ENCODE assay signal across 32 cellular contexts in genomic region chr2:3619033-3619432, GRCh38. TPM values are rescaled to one million over a fixed set of nuclear protein-coding genes. Genes with fewer than 3 reads are reported as not detected.
A peak's percentile ranks its signal among the peaks of the same experiment; 100 is the strongest.
DNase-seq lines count a peak whose midpoint lies in the region; ATAC-seq, FAIRE-seq and TF ChIP-seq lines count a peak whose summit lies in the region.
"Had no signal": no experiment of that assay in that cellular context is flagged by ENCODE, and none has a peak within 500 bp of the region (broad histone marks: within the 10 kb centered on the region; RNA-seq: fewer than 3 reads in every experiment).

No MANE protein-coding gene starts in this region.

- no peak overlapping the region for H3K4me3 ChIP-seq in mammary epithelial cell (replicated peaks in 1 of 3; ENCODE audit: insufficient read depth in 1 of 3, low read depth in 2 of 3, low read length in 3 of 3)
- no peak overlapping the region for H3K4me3 ChIP-seq in A549
- H3K4me3 ChIP-seq in keratinocyte (ENCODE audit: control insufficient read depth in 2 of 3, extremely low read depth in 1 of 3, insufficient read depth in 2 of 3, low read depth in 1 of 3, low read length in 3 of 3), result no peak overlapping the region
- H3K4me3 ChIP-seq in brain microvascular endothelial cell (ENCODE audit: low read depth, low read length), result no peak overlapping the region
- H3K4me3 ChIP-seq: BLaER1, GM12878 had no signal

- H3K9ac ChIP-seq in mammary epithelial cell (ENCODE audit: insufficient read depth, low read length) (no peak overlapping the region), keratinocyte (ENCODE audit: control insufficient read depth, extremely low read depth, insufficient read depth, low read length) (no peak overlapping the region)
- H3K9ac ChIP-seq: BLaER1 had no signal

- no peak overlapping the region for H3K4me2 ChIP-seq in mammary epithelial cell (ENCODE audit: insufficient read depth, low read depth, low read length)
- H3K4me2 ChIP-seq in A549, result no peak overlapping the region
- H3K4me2 ChIP-seq in keratinocyte (ENCODE audit: control insufficient read depth, extremely low read depth, insufficient read depth, low read depth, low read length), result no peak overlapping the region
- H3K4me2 ChIP-seq: BLaER1 had no signal

- H3K36me3 Mint-ChIP-seq in MCF 10A (ENCODE audit: insufficient read depth, unreplicated experiment), result no peaks in the 10 kb centered on the region
- H3K36me3 Mint-ChIP-seq: CD14-positive monocyte had no signal

- FAIRE-seq in A549 (lab: Jason Lieb, UNC), result peak; percentile 39
- FAIRE-seq in keratinocyte (lab: Jason Lieb, UNC), result no peak
- FAIRE-seq: GM12878, GM12892, GM18507, GM19239 had no signal

- H3K4me1 Mint-ChIP-seq in MCF 10A (ENCODE audit: insufficient read depth, unreplicated experiment), result peaks cover 16% of the 10 kb centered on the region
- H3K4me1 Mint-ChIP-seq: CD14-positive monocyte; CD4-positive, CD25-positive, alpha-beta regulatory T cell; CD8-positive, alpha-beta memory T cell had no signal

- H2AFZ ChIP-seq in mammary epithelial cell (ENCODE audit: low read depth, low read length) (peak overlapping the region; percentile 30), keratinocyte (ENCODE audit: control insufficient read depth, low read length) (peak overlapping the region; percentile 4)

- H3K27me3 ChIP-seq in mammary epithelial cell (ENCODE audit: insufficient read depth, low read length), result no peaks in the 10 kb centered on the region
- no peaks in the 10 kb centered on the region for H3K27me3 ChIP-seq in keratinocyte (ENCODE audit: control insufficient read depth, extremely low read depth, insufficient read depth, low read length)
- H3K27me3 ChIP-seq in brain microvascular endothelial cell (replicated peaks), result no peaks in the 10 kb centered on the region
- H3K27me3 ChIP-seq: BE2C, BLaER1 had no signal

- in situ Hi-C loops in mammary epithelial cell (cut with MboI; ENCODE audit: low sequenced_read_pairs in 2 of 2) (no loop called here), brain microvascular endothelial cell (cut with HindIII; ENCODE audit: low pct_ligation_motif_present, low sequenced_read_pairs) (no loop called here)

- no peak for DNase-seq in mammary epithelial cell
- no peak for DNase-seq in MCF 10A (ENCODE audit: unreplicated experiment)
- no peak for DNase-seq in A549 (ENCODE audit: low read depth in 1 of 2, low spot score in 1 of 2)
- DNase-seq in keratinocyte (ENCODE audit: low read depth, low spot score), result no peak
- no peak for DNase-seq in activated naive CD4-positive, alpha-beta T cell (lab: John Stamatoyannopoulos, UW)
- no peak for DNase-seq in brain microvascular endothelial cell
- DNase-seq: ACHN; BE2C; C1 segment of cervical spinal cord; CD4-positive, alpha-beta memory T cell; CD4-positive, CD25-positive, alpha-beta regulatory T cell; CD8-positive, alpha-beta memory T cell; COR-L47; DMS 273 treated with DMSO at 0.1 percent for 48 hours; DMS153; DMS53; DMS79; DND-41; EL; GDM1 had no signal

- H3K9me3 Mint-ChIP-seq in MCF 10A (ENCODE audit: unreplicated experiment), result peaks cover 15% of the 10 kb centered on the region

- intact Hi-C loops in mammary epithelial cell (cut with micrococcal nuclease) (no loop called here), MCF 10A (cut with micrococcal nuclease) (no loop called here)

- no peaks in the 10 kb centered on the region for H3K9me1 ChIP-seq in keratinocyte (ENCODE audit: control insufficient read depth, extremely low read depth, insufficient read depth, low read length)

- BruUV-seq in mammary epithelial cell (replicated peaks; lab: Mats Ljungman, UMichigan) (no TSS peak), MCF 10A (replicated peaks; lab: Mats Ljungman, UMichigan) (no TSS peak)

- H3K4me3 Mint-ChIP-seq in MCF 10A (ENCODE audit: unreplicated experiment), result no peak overlapping the region
- H3K4me3 Mint-ChIP-seq: CD14-positive monocyte; CD4-positive, alpha-beta memory T cell; CD4-positive, CD25-positive, alpha-beta regulatory T cell; CD8-positive, alpha-beta memory T cell had no signal

- H3K79me2 ChIP-seq in mammary epithelial cell (ENCODE audit: insufficient read depth, low read length), result no peaks in the 10 kb centered on the region
- H3K79me2 ChIP-seq in keratinocyte (ENCODE audit: control insufficient read depth, insufficient read depth, low read length), result no peaks in the 10 kb centered on the region

- TF ChIP-seq POLR2A in A549 (IDR thresholded peaks at IDR 0.05; ENCODE audit: low read length), result no peak

- dilution Hi-C loops in mammary epithelial cell (cut with HindIII; ENCODE audit: low sequenced_read_pairs) (no loop called here), keratinocyte (cut with MboI; ENCODE audit: extremely low pct_ligation_motif_present, low sequenced_read_pairs) (no loop called here)

- H3K27ac ChIP-seq in mammary epithelial cell (ENCODE audit: insufficient read depth, low read depth, low read length) (no peak overlapping the region), A549 (no peak overlapping the region), keratinocyte (ENCODE audit: control insufficient read depth, insufficient read depth, low read length) (no peak overlapping the region), brain microvascular endothelial cell (no peak overlapping the region)
- H3K27ac ChIP-seq: 22Rv1, BLaER1 had no signal

- whole genome bisulfite sequencing in mammary epithelial cell (ENCODE audit: low coverage, missing lambda C conversion rate), result 94% methylated on average over 2 of the region's 2 CpGs
- 54% methylated on average over 2 of the region's 2 CpGs for WGBS in A549 (ENCODE audit: missing lambda C conversion rate)

- ATAC-seq in A549, result no peak
- ATAC-seq: GM12878 had no signal

- H3K4me1 ChIP-seq in mammary epithelial cell (ENCODE audit: insufficient read depth, low read length), result peaks cover 5% of the 10 kb centered on the region
- H3K4me1 ChIP-seq in A549, result no peaks in the 10 kb centered on the region
- H3K4me1 ChIP-seq in keratinocyte (ENCODE audit: control insufficient read depth, extremely low read depth, insufficient read depth, low read length), result peaks cover 14% of the 10 kb centered on the region
- H3K4me1 ChIP-seq: BE2C, BLaER1 had no signal

- POLR2A ChIA-PET in MCF 10A (lab: Yijun Ruan, JAX) (interaction anchor here (0.6 to 1.4 kb wide), 4 partner anchors 14 to 79 kb away, joined by 3 to 5 read pairs (median 4); no protein-coding TSS in a partner anchor), A549 (lab: Yijun Ruan, JAX) (no interaction called here)

- no peaks in the 10 kb centered on the region for H3K9me3 ChIP-seq in mammary epithelial cell (replicated peaks; ENCODE audit: insufficient read depth, low read length)
- H3K9me3 ChIP-seq in A549, result peaks cover 8% of the 10 kb centered on the region
- no peaks in the 10 kb centered on the region for H3K9me3 ChIP-seq in keratinocyte (ENCODE audit: control insufficient read depth, low read depth, low read length)
- H3K9me3 ChIP-seq: BE2C had no signal

- CTCF ChIA-PET in mammary epithelial cell (lab: Charles Lee; ENCODE audit: low non-redundant PET) (no interaction called here), MCF 10A (lab: Yijun Ruan, JAX) (interaction anchor here (0.7 kb wide), 2 partner anchors 20 to 72 kb away, joined by 3 read pairs; no protein-coding TSS in a partner anchor), A549 (lab: Yijun Ruan, JAX) (interaction anchor here (1.0 kb wide), 1 partner anchor 33 kb away, joined by 3 read pairs; no protein-coding TSS in a partner anchor)

- H3K27me3 Mint-ChIP-seq in MCF 10A (ENCODE audit: insufficient read depth, unreplicated experiment), result no peaks in the 10 kb centered on the region
- H3K27me3 Mint-ChIP-seq: CD4-positive, alpha-beta memory T cell had no signal

- H3K36me3 ChIP-seq in mammary epithelial cell (ENCODE audit: insufficient read depth, low read length) (no peaks in the 10 kb centered on the region), keratinocyte (ENCODE audit: control insufficient read depth in 2 of 2, extremely low read depth in 1 of 2, insufficient read depth in 2 of 2, low read length in 2 of 2) (no peaks in the 10 kb centered on the region), brain microvascular endothelial cell (replicated peaks) (no peaks in the 10 kb centered on the region)
- H3K36me3 ChIP-seq: BLaER1 had no signal

- no peak for TF ChIP-seq EP300 in A549 (IDR thresholded peaks at IDR 0.05)

- TF ChIP-seq CTCF in mammary epithelial cell (conservative IDR thresholded peaks at IDR 0.05 in 1 of 2, IDR thresholded peaks at IDR 0.05 in 1 of 2; ENCODE audit: extremely low read depth in 1 of 2, insufficient read depth in 1 of 2, low read depth in 1 of 2, low read length in 2 of 2), result no peak
- no peak for TF ChIP-seq CTCF in MCF 10A (IDR thresholded peaks at IDR 0.05; ENCODE audit: unreplicated experiment)
- TF ChIP-seq CTCF in A549 (IDR thresholded peaks at IDR 0.05), result no peak
- no peak for TF ChIP-seq CTCF in keratinocyte (optimal IDR thresholded peaks at IDR 0.05 in 1 of 3, IDR thresholded peaks at IDR 0.05 in 1 of 3, conservative IDR thresholded peaks at IDR 0.05 in 1 of 3; ENCODE audit: extremely low read depth in 1 of 3, insufficient read depth in 2 of 3, low read length in 3 of 3)
- no peak for TF ChIP-seq CTCF in brain microvascular endothelial cell (IDR thresholded peaks at IDR 0.05; ENCODE audit: low read depth, low read length, missing control alignments)

- TF ChIP-seq RAD21 in A549 (conservative IDR thresholded peaks at IDR 0.05 in 1 of 2, IDR thresholded peaks at IDR 0.05 in 1 of 2), result no peak

- H4K20me1 ChIP-seq in mammary epithelial cell (ENCODE audit: insufficient read depth, low read length) (no peaks in the 10 kb centered on the region), keratinocyte (ENCODE audit: control insufficient read depth, extremely low read depth, insufficient read depth, low read length) (no peaks in the 10 kb centered on the region)
- H4K20me1 ChIP-seq: BLaER1 had no signal

- no peak overlapping the region for H3K27ac Mint-ChIP-seq in MCF 10A (ENCODE audit: low read depth, unreplicated experiment)
- H3K27ac Mint-ChIP-seq: CD14-positive monocyte; CD4-positive, alpha-beta memory T cell; CD8-positive, alpha-beta memory T cell had no signal

RNA-seq across cellular contexts. Expression of gene COLEC11, which starts 24.1 kb away (rescaled TPM):
- total RNA-seq in mammary epithelial cell (not detected), MCF 10A (2022) (not detected in 2 replicates)
- polyA plus RNA-seq in mammary epithelial cell (not detected), A549 (2011; rRNA removed) (0.79 and 0.97 TPM in 2 replicates), A549 (2017; fragmentation: RNase III; extraction: RNeasy Plus Mini Kit Qiagen cat#74134 plus additional on column Dnase treatment) (0.24 to 0.51 TPM (median 0.30 TPM) in 3 replicates), keratinocyte (not detected in 3 replicates)
- polyA minus RNA-seq in mammary epithelial cell (not detected), keratinocyte (not detected in 3 replicates)
- 0.87 and 0.98 TPM in 2 replicates for polyA plus RNA-seq in A549 (2012; cell fraction: cytosol; rRNA removed)
- polyA plus RNA-seq in A549 (2012; cell fraction: nucleus; rRNA removed), result 1.8 and 2.0 TPM in 2 replicates
- 0.39 and 0.45 TPM in 2 replicates for polyA minus RNA-seq in A549 (2011; rRNA and poly(A)+ RNA removed)
- not detected for polyA plus RNA-seq in keratinocyte (2011; ENCODE audit: low read depth)
- not detected in 2 replicates for polyA plus RNA-seq in keratinocyte (2011; cell fraction: cytosol; rRNA removed)
- polyA plus RNA-seq in keratinocyte (2011; cell fraction: nucleus; rRNA removed), result not detected in 2 replicates
- polyA plus RNA-seq in keratinocyte (2012; ENCODE audit: low replicate concordance), result 0.58 TPM in 1 of 2 replicates, not detected in the other
- not detected for polyA minus RNA-seq in keratinocyte (2011; cell fraction: cytosol; rRNA and poly(A)+ RNA removed)
- polyA minus RNA-seq in keratinocyte (2011; cell fraction: nucleus; rRNA and poly(A)+ RNA removed), result not detected in 2 replicates
- total RNA-seq: CD4-positive, alpha-beta memory T cell; CD4-positive, CD25-positive, alpha-beta regulatory T cell; Daoy had no signal
- polyA plus RNA-seq: CD14-positive monocyte; CD4-positive, CD25-positive, alpha-beta regulatory T cell; CD8-positive, alpha-beta memory T cell had no signal

RNA-seq across cellular contexts. Expression of gene ALLC, which starts 39.0 kb away (rescaled TPM):
- total RNA-seq in mammary epithelial cell (not detected), MCF 10A (2022) (not detected in 2 replicates)
- polyA plus RNA-seq in mammary epithelial cell (not detected), A549 (2011; rRNA removed) (not detected in 2 replicates), A549 (2017; fragmentation: RNase III; extraction: RNeasy Plus Mini Kit Qiagen cat#74134 plus additional on column Dnase treatment) (not detected in 3 replicates), keratinocyte (not detected in 3 replicates)
- polyA minus RNA-seq in mammary epithelial cell (not detected), keratinocyte (not detected in 3 replicates)
- polyA plus RNA-seq in A549 (2012; cell fraction: cytosol; rRNA removed), result not detected in 2 replicates
- polyA plus RNA-seq in A549 (2012; cell fraction: nucleus; rRNA removed), result not detected in 2 replicates
- not detected in 2 replicates for polyA minus RNA-seq in A549 (2011; rRNA and poly(A)+ RNA removed)
- polyA plus RNA-seq in keratinocyte (2011; ENCODE audit: low read depth), result not detected
- polyA plus RNA-seq in keratinocyte (2011; cell fraction: cytosol; rRNA removed), result not detected in 2 replicates
- not detected in 2 replicates for polyA plus RNA-seq in keratinocyte (2011; cell fraction: nucleus; rRNA removed)
- polyA plus RNA-seq in keratinocyte (2012; ENCODE audit: low replicate concordance), result not detected in 2 replicates
- polyA minus RNA-seq in keratinocyte (2011; cell fraction: cytosol; rRNA and poly(A)+ RNA removed), result not detected
- not detected in 2 replicates for polyA minus RNA-seq in keratinocyte (2011; cell fraction: nucleus; rRNA and poly(A)+ RNA removed)
- total RNA-seq: A172; A673; CD4-positive, alpha-beta memory T cell; CD4-positive, CD25-positive, alpha-beta regulatory T cell; CD8-positive, alpha-beta memory T cell; G401; GM12878 had no signal
- polyA plus RNA-seq: AG04450; CD14-positive monocyte; CD4-positive, alpha-beta memory T cell; CD4-positive, CD25-positive, alpha-beta regulatory T cell; CD8-positive, alpha-beta memory T cell had no signal

RNA-seq across cellular contexts. Expression of gene RPS7, which starts 44.0 kb away (rescaled TPM):
- total RNA-seq in mammary epithelial cell, result 1,000 to 10,000 TPM; 1,346 to 1,386 TPM
- 1,425 TPM for polyA plus RNA-seq in mammary epithelial cell
- 544 TPM for polyA minus RNA-seq in mammary epithelial cell
- total RNA-seq in MCF 10A (2022), result 1,765 and 1,834 TPM in 2 replicates
- 3,000 and 3,176 TPM in 2 replicates for polyA plus RNA-seq in A549 (2011; rRNA removed)
- polyA plus RNA-seq in A549 (2012; cell fraction: cytosol; rRNA removed), result 1,696 and 1,750 TPM in 2 replicates
- polyA plus RNA-seq in A549 (2012; cell fraction: nucleus; rRNA removed), result 572 and 893 TPM in 2 replicates
- polyA plus RNA-seq in A549 (2017; fragmentation: RNase III; extraction: RNeasy Plus Mini Kit Qiagen cat#74134 plus additional on column Dnase treatment), result 3,153 to 3,802 TPM (median 3,221 TPM) in 3 replicates
- 290 and 326 TPM in 2 replicates for polyA minus RNA-seq in A549 (2011; rRNA and poly(A)+ RNA removed)
- 1,344 to 1,663 TPM (median 1,410 TPM) in 3 replicates for polyA plus RNA-seq in keratinocyte
- polyA plus RNA-seq in keratinocyte (2011; ENCODE audit: low read depth), result 2,676 TPM
- polyA plus RNA-seq in keratinocyte (2011; cell fraction: cytosol; rRNA removed), result 1,277 and 1,596 TPM in 2 replicates
- 448 and 562 TPM in 2 replicates for polyA plus RNA-seq in keratinocyte (2011; cell fraction: nucleus; rRNA removed)
- 1,543 and 1,827 TPM in 2 replicates for polyA plus RNA-seq in keratinocyte (2012; ENCODE audit: low replicate concordance)
- 206 to 287 TPM (median 219 TPM) in 3 replicates for polyA minus RNA-seq in keratinocyte
- 708 TPM for polyA minus RNA-seq in keratinocyte (2011; cell fraction: cytosol; rRNA and poly(A)+ RNA removed)
- 96.9 and 117 TPM in 2 replicates for polyA minus RNA-seq in keratinocyte (2011; cell fraction: nucleus; rRNA and poly(A)+ RNA removed)
